In genomic region chr16:1351582-1352362, GRCh38 we compare ENCODE assay signal across 1 cellular context.
A peak's percentile ranks its signal among the peaks of the same experiment; 100 is the strongest.
TF ChIP-seq lines count a peak whose summit lies in the region.

GNPTG (plus strand) TSS chr16:1351931; CDS start chr16:1351966, 35 bp downstream.
TSR3 (minus strand) TSS chr16:1351878; CDS start chr16:1351804, 74 bp downstream.

TF ChIP-seq in GM12878, 131 proteins besides CTCF, POLR2A, EP300 and RAD21 (continued from another document and continues in another):
- TF ChIP-seq ESRRA (IDR thresholded peaks at IDR 0.05; ENCODE audit: low read length) (no peak), MLLT1 (IDR thresholded peaks at IDR 0.05) (no peak), RAD51 (IDR thresholded peaks at IDR 0.05) (peak; percentile 97), SMC3 (IDR thresholded peaks at IDR 0.05; ENCODE audit: borderline replicate concordance, low read length) (no peak), ZNF274 (IDR thresholded peaks at IDR 0.05; ENCODE audit: insufficient read depth, insufficient read length) (no peak), MTA2 (IDR thresholded peaks at IDR 0.05; ENCODE audit: low read depth) (no peak), PBX3 (IDR thresholded peaks at IDR 0.05; ENCODE audit: insufficient replicate concordance, low read depth, low read length) (peak; percentile 45), REST (IDR thresholded peaks at IDR 0.05; ENCODE audit: low read depth, low read length) (peak; percentile 48; the same call in 1 of the 2 replicates), IRF4 (IDR thresholded peaks at IDR 0.05; ENCODE audit: low read depth, low read length) (no peak), ZNF384 (IDR thresholded peaks at IDR 0.05; ENCODE audit: borderline replicate concordance, low read depth, low read length) (no peak), SREBF1 (IDR thresholded peaks at IDR 0.05; ENCODE audit: low read length) (peak; percentile 65), FOXK2 (IDR thresholded peaks at IDR 0.05) (no peak), TCF3 (IDR thresholded peaks at IDR 0.05; ENCODE audit: borderline replicate concordance, insufficient read depth, low read depth, low read length) (peak; percentile 78; the same call in 1 of the 2 replicates), IKZF1 (conservative IDR thresholded peaks at IDR 0.05) (peak; percentile 99), BRCA1 (IDR thresholded peaks at IDR 0.05; ENCODE audit: low read depth, low read length) (no peak), ATF2 (IDR thresholded peaks at IDR 0.05; ENCODE audit: low read length) (no peak), USF1 (IDR thresholded peaks at IDR 0.05; ENCODE audit: borderline replicate concordance, extremely low read length, insufficient read depth, low read depth, low read length) (peak; percentile 100), RELA (IDR thresholded peaks at IDR 0.05; ENCODE audit: borderline replicate concordance, partially characterized antibody) (peak; percentile 97), DPF2 (IDR thresholded peaks at IDR 0.05) (peak; percentile 93), SMAD5 (IDR thresholded peaks at IDR 0.05; ENCODE audit: low read depth) (no peak), SMARCA5 (IDR thresholded peaks at IDR 0.05) (no peak), ATF7 (IDR thresholded peaks at IDR 0.05; ENCODE audit: low read depth) (no peak), STAT1 (conservative IDR thresholded peaks at IDR 0.05) (peak; percentile 89), ZSCAN29 (IDR thresholded peaks at IDR 0.05) (0 out of 2 replicates have a peak, but pooled peaks have one; percentile 66), ZNF592 (IDR thresholded peaks at IDR 0.05) (peak; percentile 72; the same call in 1 of the 2 replicates), NRF1 (conservative IDR thresholded peaks at IDR 0.05; ENCODE audit: low read depth, low read length) (peak; percentile 72), GATAD2B (conservative IDR thresholded peaks at IDR 0.05; ENCODE audit: low read depth) (peak; percentile 97), CBX5 (IDR thresholded peaks at IDR 0.05; ENCODE audit: low read depth) (no peak), CEBPZ (IDR thresholded peaks at IDR 0.05; ENCODE audit: low read depth, low read length) (peak; percentile 47), GABPA (IDR thresholded peaks at IDR 0.05; ENCODE audit: low read depth) (no peak; the same call in 1 of the 2 replicates), ZBTB33 (IDR thresholded peaks at IDR 0.05) (no peak), MYB (IDR thresholded peaks at IDR 0.05; ENCODE audit: borderline replicate concordance, low read depth, low read length) (no peak), SRF (IDR thresholded peaks at IDR 0.05; ENCODE audit: low read depth in 2 of 2, low read length in 2 of 2) (peak; percentile 62 to 80; a peak in 3 of 4 replicates), PAX5 (IDR thresholded peaks at IDR 0.05; ENCODE audit: borderline replicate concordance, low read depth, low read length) (peak; percentile 40; the same call in 1 of the 2 replicates), YY1 (IDR thresholded peaks at IDR 0.05; ENCODE audit: low read depth, low read length) (peak; percentile 99), KLF5 (IDR thresholded peaks at IDR 0.05; ENCODE audit: partially characterized antibody) (peak; percentile 77), TARDBP (IDR thresholded peaks at IDR 0.05; ENCODE audit: borderline replicate concordance) (peak; percentile 86), JUND (IDR thresholded peaks at IDR 0.05; ENCODE audit: low read depth, low read length) (no peak), CHD2 (IDR thresholded peaks at IDR 0.05; ENCODE audit: borderline replicate concordance, low read depth, low read length) (no peak; the same call in 1 of the 2 replicates), CHD1 (IDR thresholded peaks at IDR 0.05; ENCODE audit: low read depth, low read length) (peak; percentile 50; the same call in 1 of the 2 replicates), E2F4 (IDR thresholded peaks at IDR 0.05; ENCODE audit: low read depth, low read length) (no peak), FOS (IDR thresholded peaks at IDR 0.05; ENCODE audit: borderline replicate concordance, extremely low read depth, insufficient read length) (peak; percentile 40), WRNIP1 (IDR thresholded peaks at IDR 0.05; ENCODE audit: borderline replicate concordance, low read depth, low read length) (no peak)
